23 cellular contexts compared by ENCODE assay signal in genomic region chr16:24051125-24051524, GRCh38.
"Had no signal": no experiment of that assay in that cellular context is flagged by ENCODE, and none has a peak within 500 bp of the region (broad histone marks: within the 10 kb centered on the region; RNA-seq: fewer than 3 reads in every experiment).

No MANE protein-coding gene starts in this region.

- H3K79me2 ChIP-seq: hepatocyte, parathyroid adenoma had no signal

- H3K36me3 ChIP-seq: adrenal gland, breast epithelium, right lobe of liver, stomach had no signal

- H2AFZ ChIP-seq: hepatocyte, parathyroid adenoma had no signal

- H3K27me3 Mint-ChIP-seq: dendritic cell treated with granulocyte-macrophage colony-stimulating factor and Interleukin-4, amounts not matched to agents 40 ng/mL and 50 ng/mL, for 4 days; naive thymus-derived CD8-positive, alpha-beta T cell had no signal

- H3K9ac ChIP-seq: parathyroid adenoma had no signal

- H3K4me3 ChIP-seq: adrenal gland, breast epithelium, hepatocyte, right lobe of liver, stomach had no signal

- H3K27ac Mint-ChIP-seq: activated naive CD4-positive, alpha-beta T cell treated with anti-CD3 and anti-CD28 coated beads, Interleukin-2, amount 50 U/mL, for 72 hours; dendritic cell treated with granulocyte-macrophage colony-stimulating factor and Interleukin-4, amounts not matched to agents 40 ng/mL and 50 ng/mL, for 4 days had no signal

- H3K9me3 Mint-ChIP-seq: activated naive CD4-positive, alpha-beta T cell treated with anti-CD3 and anti-CD28 coated beads, Interleukin-2, amount 50 U/mL, for 72 hours; dendritic cell treated with granulocyte-macrophage colony-stimulating factor and Interleukin-4, amounts not matched to agents 40 ng/mL and 50 ng/mL, for 4 days; immature natural killer cell; naive thymus-derived CD8-positive, alpha-beta T cell had no signal

- H3K27me3 ChIP-seq: adrenal gland, right lobe of liver had no signal

- H3K27ac ChIP-seq: adrenal gland, breast epithelium, hepatocyte, parathyroid adenoma, right lobe of liver, stomach had no signal

- H3K4me2 ChIP-seq: hepatocyte had no signal

- H3K4me1 ChIP-seq: adrenal gland, breast epithelium, parathyroid adenoma, right lobe of liver, stomach had no signal

- ATAC-seq: activated naive CD4-positive, alpha-beta T cell treated with anti-CD3 and anti-CD28 coated beads, Interleukin-2, amount 50 U/mL, for 72 hours; naive thymus-derived CD8-positive, alpha-beta T cell; right lobe of liver had no signal

- H3K9me3 ChIP-seq: adrenal gland, breast epithelium, right lobe of liver, stomach had no signal

- H3K4me3 Mint-ChIP-seq: dendritic cell treated with granulocyte-macrophage colony-stimulating factor and Interleukin-4, amounts not matched to agents 40 ng/mL and 50 ng/mL, for 4 days; naive thymus-derived CD8-positive, alpha-beta T cell had no signal

- DNase-seq: activated CD4-positive, alpha-beta T cell treated with anti-CD3 and anti-CD28 coated beads, Interleukin-2, amount 50 U/mL, for 1 hour; activated CD4-positive, CD25-positive, alpha-beta regulatory T cell treated with anti-CD3 and anti-CD28 coated beads, Interleukin-2, amount 50 U/mL, for 72 hours; activated CD8-positive, alpha-beta memory T cell treated with anti-CD3 and anti-CD28 coated beads, Interleukin-2, amount 50 U/mL, for 48 hours; activated effector memory CD4-positive, alpha-beta T cell treated with anti-CD3 and anti-CD28 coated beads, Interleukin-2, amount 50 U/mL, for 16 hours; activated T-cell treated with anti-CD3 and anti-CD28 coated beads, Interleukin-2, amount 50 U/mL, for 48 hours; adrenal gland; effector memory CD4-positive, alpha-beta T cell; foreskin fibroblast; immature natural killer cell; mesenchymal stem cell; naive thymus-derived CD8-positive, alpha-beta T cell; right lobe of liver; small intestine; stimulated activated CD4-positive, alpha-beta T cell treated with anti-CD3 and anti-CD28 coated beads, Interleukin-15, amount 100 ng/mL, for 24 hours; stimulated activated CD4-positive, alpha-beta T cell treated with anti-CD3 and anti-CD28 coated beads, Interleukin-2, amount 100 ng/mL, for 48 hours; stomach; T1000; trophoblast cell had no signal
